8 cellular contexts compared by ENCODE assay signal in genomic region chr7:36390199-36391090, GRCh38. TPM values are rescaled to one million over a fixed set of nuclear protein-coding genes. Genes with fewer than 3 reads are reported as not detected.
DNase-seq lines count a peak whose midpoint lies in the region; ATAC-seq and TF ChIP-seq lines count a peak whose summit lies in the region.

No MANE protein-coding gene starts in this region.

- no peak for ATAC-seq in CD4-positive, CD25-positive, alpha-beta regulatory T cell (ENCODE audit: low read depth in 2 of 2)
- ATAC-seq in GM19395 (IDR thresholded peaks at IDR 0.05; ENCODE audit: unreplicated experiment) (peak; percentile 43), HG03460 (IDR thresholded peaks at IDR 0.05; ENCODE audit: unreplicated experiment) (peak; percentile 41)
- peak; percentile 60 for ATAC-seq in activated CD8-positive, alpha-beta T cell treated with anti-CD3 and anti-CD28 coated beads, Interleukin-2, amount 10 ng/mL, durations not matched to agents 7 days and 5 days
- ATAC-seq in stimulated activated naive CD8-positive, alpha-beta T cell treated with anti-CD3 and anti-CD28 coated beads, Interleukin-15, amount 100 ng/mL, for 72 hours: peak; percentile 70

- H3K9me3 Mint-ChIP-seq in CD4-positive, CD25-positive, alpha-beta regulatory T cell: no peaks in the 10 kb centered on the region
- H3K9me3 Mint-ChIP-seq in activated CD8-positive, alpha-beta T cell treated with anti-CD3 and anti-CD28 coated beads, Interleukin-2, amount 10 ng/mL, durations not matched to agents 7 days and 5 days (ENCODE audit: insufficient read depth): peaks cover 11% of the 10 kb centered on the region
- peaks cover 0 to 6% of the 10 kb centered on the region in 2 donors for H3K9me3 Mint-ChIP-seq in stimulated activated naive CD8-positive, alpha-beta T cell treated with anti-CD3 and anti-CD28 coated beads, Interleukin-15, amount 100 ng/mL, for 72 hours

- no peaks in the 10 kb centered on the region for H3K36me3 Mint-ChIP-seq in CD4-positive, CD25-positive, alpha-beta regulatory T cell
- peaks cover 46% of the 10 kb centered on the region for H3K36me3 Mint-ChIP-seq in activated CD8-positive, alpha-beta T cell treated with anti-CD3 and anti-CD28 coated beads, Interleukin-2, amount 10 ng/mL, durations not matched to agents 7 days and 5 days (ENCODE audit: low read depth)

- H3K9me3 ChIP-seq in CD4-positive, CD25-positive, alpha-beta regulatory T cell (ENCODE audit: control insufficient read depth in 2 of 2, low read length in 2 of 2): no peaks in the 10 kb centered on the region

- H3K27ac Mint-ChIP-seq in CD4-positive, CD25-positive, alpha-beta regulatory T cell: peak overlapping the region; percentile 15 to 86 (median 59)
- H3K27ac Mint-ChIP-seq in activated CD8-positive, alpha-beta T cell treated with anti-CD3 and anti-CD28 coated beads, Interleukin-2, amount 10 ng/mL, durations not matched to agents 7 days and 5 days: peak overlapping the region; percentile 87
- H3K27ac Mint-ChIP-seq in stimulated activated naive CD8-positive, alpha-beta T cell treated with anti-CD3 and anti-CD28 coated beads, Interleukin-15, amount 100 ng/mL, for 72 hours: peak overlapping the region; percentile 90 to 93

- H3K4me3 ChIP-seq in CD4-positive, CD25-positive, alpha-beta regulatory T cell (ENCODE audit: low read depth, low read length): peak overlapping the region; percentile 93
- peak overlapping the region; percentile 89 for H3K4me3 ChIP-seq in epithelial cell of esophagus (ENCODE audit: low read length)

- CTCF ChIA-PET in activated CD8-positive, alpha-beta T cell treated with anti-CD3 and anti-CD28 coated beads, Interleukin-2, amount 10 ng/mL, durations not matched to agents 7 days and 5 days (lab: Charles Lee): interaction anchor here (1.2 kb wide), 1 partner anchor 24 kb away, joined by 12 read pairs; a partner anchor contains a TSS

- H3K27ac ChIP-seq in CD4-positive, CD25-positive, alpha-beta regulatory T cell (ENCODE audit: insufficient read depth, low read length, poor library complexity, severe bottlenecking): peak overlapping the region; percentile 78

- peaks cover 31% of the 10 kb centered on the region for H3K4me1 ChIP-seq in CD4-positive, CD25-positive, alpha-beta regulatory T cell (ENCODE audit: control insufficient read depth, insufficient read depth, low read length, poor library complexity, severe bottlenecking)

- peaks cover 19 to 40% (median 32%) of the 10 kb centered on the region in 4 donors for H3K4me1 Mint-ChIP-seq in CD4-positive, CD25-positive, alpha-beta regulatory T cell
- H3K4me1 Mint-ChIP-seq in activated CD8-positive, alpha-beta T cell treated with anti-CD3 and anti-CD28 coated beads, Interleukin-2, amount 10 ng/mL, durations not matched to agents 7 days and 5 days (ENCODE audit: low read depth): peaks cover 40% of the 10 kb centered on the region
- H3K4me1 Mint-ChIP-seq in stimulated activated naive CD8-positive, alpha-beta T cell treated with anti-CD3 and anti-CD28 coated beads, Interleukin-15, amount 100 ng/mL, for 72 hours: peaks cover 20% of the 10 kb centered on the region

- H3K27me3 ChIP-seq in CD4-positive, CD25-positive, alpha-beta regulatory T cell (ENCODE audit: control insufficient read depth, insufficient read depth, low read length): no peaks in the 10 kb centered on the region

- H3K4me3 Mint-ChIP-seq in CD4-positive, CD25-positive, alpha-beta regulatory T cell: peak overlapping the region; percentile 86 to 97 (median 88)
- H3K4me3 Mint-ChIP-seq in activated CD8-positive, alpha-beta T cell treated with anti-CD3 and anti-CD28 coated beads, Interleukin-2, amount 10 ng/mL, durations not matched to agents 7 days and 5 days: peak overlapping the region; percentile 87
- peak overlapping the region; percentile 92 to 97 for H3K4me3 Mint-ChIP-seq in stimulated activated naive CD8-positive, alpha-beta T cell treated with anti-CD3 and anti-CD28 coated beads, Interleukin-15, amount 100 ng/mL, for 72 hours

- no peaks in the 10 kb centered on the region for H3K36me3 ChIP-seq in CD4-positive, CD25-positive, alpha-beta regulatory T cell (ENCODE audit: control insufficient read depth, insufficient read depth, low read length)

- H3K27me3 Mint-ChIP-seq in CD4-positive, CD25-positive, alpha-beta regulatory T cell: peaks cover 12% of the 10 kb centered on the region
- H3K27me3 Mint-ChIP-seq in activated CD8-positive, alpha-beta T cell treated with anti-CD3 and anti-CD28 coated beads, Interleukin-2, amount 10 ng/mL, durations not matched to agents 7 days and 5 days (ENCODE audit: low read depth): peaks cover 5% of the 10 kb centered on the region
- peaks cover 27% of the 10 kb centered on the region for H3K27me3 Mint-ChIP-seq in stimulated activated naive CD8-positive, alpha-beta T cell treated with anti-CD3 and anti-CD28 coated beads, Interleukin-15, amount 100 ng/mL, for 72 hours

- DNase-seq in CD4-positive, CD25-positive, alpha-beta regulatory T cell: peak in 2 of 3 donors; percentile 35 to 59
- DNase-seq in NCI-H524 treated with DMSO at 0.1 percent for 48 hours (lab: John Stamatoyannopoulos, UW) (peak; percentile 27), epithelial cell of esophagus (ENCODE audit: low read depth) (peak; percentile 96), mucosa of gallbladder (ENCODE audit: low spot score) (peak; percentile 70)
- DNase-seq in activated CD8-positive, alpha-beta T cell treated with anti-CD3 and anti-CD28 coated beads, Interleukin-2, amount 10 ng/mL, durations not matched to agents 7 days and 5 days: peak; percentile 68
- peak; percentile 46 to 76 for DNase-seq in stimulated activated naive CD8-positive, alpha-beta T cell treated with anti-CD3 and anti-CD28 coated beads, Interleukin-15, amount 100 ng/mL, for 72 hours

- POLR2A ChIA-PET in activated CD8-positive, alpha-beta T cell treated with anti-CD3 and anti-CD28 coated beads, Interleukin-2, amount 10 ng/mL, durations not matched to agents 7 days and 5 days (lab: Charles Lee): interaction anchor here (0.9 to 1.8 kb wide), 4 partner anchors 10 to 590 kb away, joined by 4 to 7 read pairs (median 4); partner anchors contain the start of gene SEPTIN7

- TF ChIP-seq CTCF in epithelial cell of esophagus (IDR thresholded peaks at IDR 0.05; ENCODE audit: insufficient read depth, low read depth, low read length, missing control alignments): no peak

RNA-seq across cellular contexts. Expression of gene ANLN, which starts 0.8 kb away (rescaled TPM):
- 2.8 TPM for total RNA-seq in CD4-positive, CD25-positive, alpha-beta regulatory T cell
- polyA plus RNA-seq in CD4-positive, CD25-positive, alpha-beta regulatory T cell: under 1 TPM in 3 of 4 donors, not detected in 1; 0.27 to 0.53 (median 0.49) TPM
- total RNA-seq in activated CD8-positive, alpha-beta T cell treated with anti-CD3 and anti-CD28 coated beads, Interleukin-2, amount 10 ng/mL, durations not matched to agents 7 days and 5 days: 10 to 100 TPM; 80.8 to 83.3 TPM
- total RNA-seq in mucosa of gallbladder: 4.1 TPM

Comparison
In these comparisons a context has a peak if more than half of its experiments do, and no peak if none do; other contexts are left out.
1. ATAC-seq: peak in GM19395 (single experiment), HG03460 (single experiment), activated CD8-positive, alpha-beta T cell treated with anti-CD3 and anti-CD28 coated beads, Interleukin-2, amount 10 ng/mL, durations not matched to agents 7 days and 5 days (single experiment) and stimulated activated naive CD8-positive, alpha-beta T cell treated with anti-CD3 and anti-CD28 coated beads, Interleukin-15, amount 100 ng/mL, for 72 hours (single experiment); none in CD4-positive, CD25-positive, alpha-beta regulatory T cell (0 of 2).
2. DNase-seq: peak in every context shown above with its lines; median percentile 96 in epithelial cell of esophagus; 70 in mucosa of gallbladder; 68 in activated CD8-positive, alpha-beta T cell treated with anti-CD3 and anti-CD28 coated beads, Interleukin-2, amount 10 ng/mL, durations not matched to agents 7 days and 5 days; 61 in stimulated activated naive CD8-positive, alpha-beta T cell treated with anti-CD3 and anti-CD28 coated beads, Interleukin-15, amount 100 ng/mL, for 72 hours; 47 in CD4-positive, CD25-positive, alpha-beta regulatory T cell; 27 in NCI-H524 treated with DMSO at 0.1 percent for 48 hours.
3. RNA of gene ANLN, which starts 0.8 kb away (total RNA-seq): 80.8 to 83.3 TPM in activated CD8-positive, alpha-beta T cell treated with anti-CD3 and anti-CD28 coated beads, Interleukin-2, amount 10 ng/mL, durations not matched to agents 7 days and 5 days; 4.1 TPM in mucosa of gallbladder (single experiment) and 2.8 TPM in CD4-positive, CD25-positive, alpha-beta regulatory T cell (single experiment); every median in the first group is over 10 times any median in the second.
4. Peak in every context shown above with its lines, with median percentiles within 50 percentile points of each other: H3K27ac Mint-ChIP-seq and H3K4me3 Mint-ChIP-seq.